2 cellular contexts compared by ENCODE assay signal in the genomic region with DNA sequence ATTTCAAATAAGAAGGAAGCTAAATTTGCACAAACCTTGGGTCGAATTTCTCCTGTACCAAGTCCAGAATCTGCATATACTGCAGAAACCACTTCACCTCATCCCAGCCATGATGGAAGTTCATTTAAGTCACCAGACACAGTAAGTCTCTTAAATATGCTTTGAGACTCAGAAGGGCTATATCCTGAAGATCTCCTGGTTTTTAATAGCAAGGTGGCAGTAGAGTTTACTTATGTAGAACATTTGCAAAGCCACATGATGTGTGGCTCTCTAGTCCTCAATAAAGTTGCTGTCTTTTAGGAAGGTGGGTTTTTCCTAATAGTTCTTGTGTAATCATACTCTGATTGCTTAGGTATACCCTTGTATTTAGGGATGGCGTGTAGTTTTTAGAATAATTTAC.
TF ChIP-seq lines count a peak whose summit lies in the region.

No MANE protein-coding gene starts in this region.

TF ChIP-seq in SK-N-SH treated with all-trans-retinoic acid at 6 μM for 48 hours, 23 proteins besides CTCF, POLR2A, EP300 and RAD21 (continued from another document):
- TF ChIP-seq, protein P1, sequence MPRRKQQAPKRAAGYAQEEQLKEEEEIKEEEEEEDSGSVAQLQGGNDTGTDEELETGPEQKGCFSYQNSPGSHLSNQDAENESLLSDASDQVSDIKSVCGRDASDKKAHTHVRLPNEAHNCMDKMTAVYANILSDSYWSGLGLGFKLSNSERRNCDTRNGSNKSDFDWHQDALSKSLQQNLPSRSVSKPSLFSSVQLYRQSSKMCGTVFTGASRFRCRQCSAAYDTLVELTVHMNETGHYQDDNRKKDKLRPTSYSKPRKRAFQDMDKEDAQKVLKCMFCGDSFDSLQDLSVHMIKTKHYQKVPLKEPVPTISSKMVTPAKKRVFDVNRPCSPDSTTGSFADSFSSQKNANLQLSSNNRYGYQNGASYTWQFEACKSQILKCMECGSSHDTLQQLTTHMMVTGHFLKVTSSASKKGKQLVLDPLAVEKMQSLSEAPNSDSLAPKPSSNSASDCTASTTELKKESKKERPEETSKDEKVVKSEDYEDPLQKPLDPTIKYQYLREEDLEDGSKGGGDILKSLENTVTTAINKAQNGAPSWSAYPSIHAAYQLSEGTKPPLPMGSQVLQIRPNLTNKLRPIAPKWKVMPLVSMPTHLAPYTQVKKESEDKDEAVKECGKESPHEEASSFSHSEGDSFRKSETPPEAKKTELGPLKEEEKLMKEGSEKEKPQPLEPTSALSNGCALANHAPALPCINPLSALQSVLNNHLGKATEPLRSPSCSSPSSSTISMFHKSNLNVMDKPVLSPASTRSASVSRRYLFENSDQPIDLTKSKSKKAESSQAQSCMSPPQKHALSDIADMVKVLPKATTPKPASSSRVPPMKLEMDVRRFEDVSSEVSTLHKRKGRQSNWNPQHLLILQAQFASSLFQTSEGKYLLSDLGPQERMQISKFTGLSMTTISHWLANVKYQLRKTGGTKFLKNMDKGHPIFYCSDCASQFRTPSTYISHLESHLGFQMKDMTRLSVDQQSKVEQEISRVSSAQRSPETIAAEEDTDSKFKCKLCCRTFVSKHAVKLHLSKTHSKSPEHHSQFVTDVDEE (CRISPR knock-in tag; IDR thresholded peaks at IDR 0.05): no peak
- TF ChIP-seq, protein P2, sequence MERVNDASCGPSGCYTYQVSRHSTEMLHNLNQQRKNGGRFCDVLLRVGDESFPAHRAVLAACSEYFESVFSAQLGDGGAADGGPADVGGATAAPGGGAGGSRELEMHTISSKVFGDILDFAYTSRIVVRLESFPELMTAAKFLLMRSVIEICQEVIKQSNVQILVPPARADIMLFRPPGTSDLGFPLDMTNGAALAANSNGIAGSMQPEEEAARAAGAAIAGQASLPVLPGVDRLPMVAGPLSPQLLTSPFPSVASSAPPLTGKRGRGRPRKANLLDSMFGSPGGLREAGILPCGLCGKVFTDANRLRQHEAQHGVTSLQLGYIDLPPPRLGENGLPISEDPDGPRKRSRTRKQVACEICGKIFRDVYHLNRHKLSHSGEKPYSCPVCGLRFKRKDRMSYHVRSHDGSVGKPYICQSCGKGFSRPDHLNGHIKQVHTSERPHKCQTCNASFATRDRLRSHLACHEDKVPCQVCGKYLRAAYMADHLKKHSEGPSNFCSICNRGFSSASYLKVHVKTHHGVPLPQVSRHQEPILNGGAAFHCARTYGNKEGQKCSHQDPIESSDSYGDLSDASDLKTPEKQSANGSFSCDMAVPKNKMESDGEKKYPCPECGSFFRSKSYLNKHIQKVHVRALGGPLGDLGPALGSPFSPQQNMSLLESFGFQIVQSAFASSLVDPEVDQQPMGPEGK (CRISPR knock-in tag; IDR thresholded peaks at IDR 0.05; ENCODE audit: borderline replicate concordance): no peak
- no peak for TF ChIP-seq ISL1 (CRISPR knock-in tag; IDR thresholded peaks at IDR 0.05)

TF ChIP-seq in SK-N-SH, 30 proteins besides CTCF, POLR2A, EP300 and RAD21 (continued from another document):
- TF ChIP-seq, protein P3, sequence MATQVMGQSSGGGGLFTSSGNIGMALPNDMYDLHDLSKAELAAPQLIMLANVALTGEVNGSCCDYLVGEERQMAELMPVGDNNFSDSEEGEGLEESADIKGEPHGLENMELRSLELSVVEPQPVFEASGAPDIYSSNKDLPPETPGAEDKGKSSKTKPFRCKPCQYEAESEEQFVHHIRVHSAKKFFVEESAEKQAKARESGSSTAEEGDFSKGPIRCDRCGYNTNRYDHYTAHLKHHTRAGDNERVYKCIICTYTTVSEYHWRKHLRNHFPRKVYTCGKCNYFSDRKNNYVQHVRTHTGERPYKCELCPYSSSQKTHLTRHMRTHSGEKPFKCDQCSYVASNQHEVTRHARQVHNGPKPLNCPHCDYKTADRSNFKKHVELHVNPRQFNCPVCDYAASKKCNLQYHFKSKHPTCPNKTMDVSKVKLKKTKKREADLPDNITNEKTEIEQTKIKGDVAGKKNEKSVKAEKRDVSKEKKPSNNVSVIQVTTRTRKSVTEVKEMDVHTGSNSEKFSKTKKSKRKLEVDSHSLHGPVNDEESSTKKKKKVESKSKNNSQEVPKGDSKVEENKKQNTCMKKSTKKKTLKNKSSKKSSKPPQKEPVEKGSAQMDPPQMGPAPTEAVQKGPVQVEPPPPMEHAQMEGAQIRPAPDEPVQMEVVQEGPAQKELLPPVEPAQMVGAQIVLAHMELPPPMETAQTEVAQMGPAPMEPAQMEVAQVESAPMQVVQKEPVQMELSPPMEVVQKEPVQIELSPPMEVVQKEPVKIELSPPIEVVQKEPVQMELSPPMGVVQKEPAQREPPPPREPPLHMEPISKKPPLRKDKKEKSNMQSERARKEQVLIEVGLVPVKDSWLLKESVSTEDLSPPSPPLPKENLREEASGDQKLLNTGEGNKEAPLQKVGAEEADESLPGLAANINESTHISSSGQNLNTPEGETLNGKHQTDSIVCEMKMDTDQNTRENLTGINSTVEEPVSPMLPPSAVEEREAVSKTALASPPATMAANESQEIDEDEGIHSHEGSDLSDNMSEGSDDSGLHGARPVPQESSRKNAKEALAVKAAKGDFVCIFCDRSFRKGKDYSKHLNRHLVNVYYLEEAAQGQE (IDR thresholded peaks at IDR 0.05; ENCODE audit: low read depth, low read length): no peak
- TF ChIP-seq, protein P4, sequence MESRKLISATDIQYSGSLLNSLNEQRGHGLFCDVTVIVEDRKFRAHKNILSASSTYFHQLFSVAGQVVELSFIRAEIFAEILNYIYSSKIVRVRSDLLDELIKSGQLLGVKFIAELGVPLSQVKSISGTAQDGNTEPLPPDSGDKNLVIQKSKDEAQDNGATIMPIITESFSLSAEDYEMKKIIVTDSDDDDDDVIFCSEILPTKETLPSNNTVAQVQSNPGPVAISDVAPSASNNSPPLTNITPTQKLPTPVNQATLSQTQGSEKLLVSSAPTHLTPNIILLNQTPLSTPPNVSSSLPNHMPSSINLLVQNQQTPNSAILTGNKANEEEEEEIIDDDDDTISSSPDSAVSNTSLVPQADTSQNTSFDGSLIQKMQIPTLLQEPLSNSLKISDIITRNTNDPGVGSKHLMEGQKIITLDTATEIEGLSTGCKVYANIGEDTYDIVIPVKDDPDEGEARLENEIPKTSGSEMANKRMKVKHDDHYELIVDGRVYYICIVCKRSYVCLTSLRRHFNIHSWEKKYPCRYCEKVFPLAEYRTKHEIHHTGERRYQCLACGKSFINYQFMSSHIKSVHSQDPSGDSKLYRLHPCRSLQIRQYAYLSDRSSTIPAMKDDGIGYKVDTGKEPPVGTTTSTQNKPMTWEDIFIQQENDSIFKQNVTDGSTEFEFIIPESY (IDR thresholded peaks at IDR 0.05; ENCODE audit: borderline replicate concordance, low read depth): no peak
- TF ChIP-seq JUND (IDR thresholded peaks at IDR 0.05) (no peak), FOXJ3 (CRISPR knock-in tag; IDR thresholded peaks at IDR 0.05) (no peak), YY1 (IDR thresholded peaks at IDR 0.05; ENCODE audit: low read depth) (no peak)
- TF ChIP-seq, protein P5, sequence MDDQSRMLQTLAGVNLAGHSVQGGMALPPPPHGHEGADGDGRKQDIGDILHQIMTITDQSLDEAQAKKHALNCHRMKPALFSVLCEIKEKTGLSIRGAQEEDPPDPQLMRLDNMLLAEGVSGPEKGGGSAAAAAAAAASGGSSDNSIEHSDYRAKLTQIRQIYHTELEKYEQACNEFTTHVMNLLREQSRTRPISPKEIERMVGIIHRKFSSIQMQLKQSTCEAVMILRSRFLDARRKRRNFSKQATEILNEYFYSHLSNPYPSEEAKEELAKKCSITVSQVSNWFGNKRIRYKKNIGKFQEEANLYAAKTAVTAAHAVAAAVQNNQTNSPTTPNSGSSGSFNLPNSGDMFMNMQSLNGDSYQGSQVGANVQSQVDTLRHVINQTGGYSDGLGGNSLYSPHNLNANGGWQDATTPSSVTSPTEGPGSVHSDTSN (IDR thresholded peaks at IDR 0.05): no peak
- TF ChIP-seq, protein P6, sequence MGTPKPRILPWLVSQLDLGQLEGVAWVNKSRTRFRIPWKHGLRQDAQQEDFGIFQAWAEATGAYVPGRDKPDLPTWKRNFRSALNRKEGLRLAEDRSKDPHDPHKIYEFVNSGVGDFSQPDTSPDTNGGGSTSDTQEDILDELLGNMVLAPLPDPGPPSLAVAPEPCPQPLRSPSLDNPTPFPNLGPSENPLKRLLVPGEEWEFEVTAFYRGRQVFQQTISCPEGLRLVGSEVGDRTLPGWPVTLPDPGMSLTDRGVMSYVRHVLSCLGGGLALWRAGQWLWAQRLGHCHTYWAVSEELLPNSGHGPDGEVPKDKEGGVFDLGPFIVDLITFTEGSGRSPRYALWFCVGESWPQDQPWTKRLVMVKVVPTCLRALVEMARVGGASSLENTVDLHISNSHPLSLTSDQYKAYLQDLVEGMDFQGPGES (IDR thresholded peaks at IDR 0.05; ENCODE audit: low read depth, low read length): no peak
